In genomic region chr2:60858897-60859311, GRCh38 we compare ENCODE assay signal across 1 cellular context.
TF ChIP-seq lines count a peak whose summit lies in the region.

No MANE protein-coding gene starts in this region.

TF ChIP-seq in HepG2, 621 proteins besides CTCF, POLR2A, EP300 and RAD21 (continued from another document and continues in another):
- 0 out of 2 replicates have a peak, but pooled peaks have one; percentile 36 for TF ChIP-seq ZFX (CRISPR knock-in tag; IDR thresholded peaks at IDR 0.05; ENCODE audit: low read depth)
- TF ChIP-seq CBX5 (CRISPR knock-in tag; IDR thresholded peaks at IDR 0.05; ENCODE audit: borderline replicate concordance): no peak
- TF ChIP-seq HNF4A (CRISPR knock-in tag; IDR thresholded peaks at IDR 0.05): peak; percentile 92
- peak; percentile 85 for TF ChIP-seq USF2 (IDR thresholded peaks at IDR 0.05; ENCODE audit: low read depth, low read length)
- TF ChIP-seq USF2 (CRISPR knock-in tag; IDR thresholded peaks at IDR 0.05; ENCODE audit: borderline replicate concordance): peak; percentile 88; the same call in 1 of the 2 replicates
- no peak for TF ChIP-seq SAFB2 (CRISPR knock-in tag; IDR thresholded peaks at IDR 0.05; ENCODE audit: borderline replicate concordance, low read depth)
- no peak for TF ChIP-seq TFDP2 (CRISPR knock-in tag; IDR thresholded peaks at IDR 0.05)
- no peak for TF ChIP-seq ZNF432 (CRISPR knock-in tag; IDR thresholded peaks at IDR 0.05; ENCODE audit: borderline replicate concordance)
- no peak for TF ChIP-seq IKZF1 (IDR thresholded peaks at IDR 0.05)
- TF ChIP-seq ZNF468 (CRISPR knock-in tag; IDR thresholded peaks at IDR 0.05): no peak
- no peak for TF ChIP-seq ZNF124 (CRISPR knock-in tag; IDR thresholded peaks at IDR 0.05)
- TF ChIP-seq ZBTB46 (CRISPR knock-in tag; IDR thresholded peaks at IDR 0.05; ENCODE audit: borderline replicate concordance): no peak
- TF ChIP-seq NFATC3 (CRISPR knock-in tag; IDR thresholded peaks at IDR 0.05): no peak
- TF ChIP-seq ZNF143 (CRISPR knock-in tag; IDR thresholded peaks at IDR 0.05): peak; percentile 69
- no peak for TF ChIP-seq SUZ12 (IDR thresholded peaks at IDR 0.05; ENCODE audit: low read depth, low read length)
- no peak for TF ChIP-seq BRF2 (CRISPR knock-in tag; IDR thresholded peaks at IDR 0.05)
- TF ChIP-seq ZBTB43 (CRISPR knock-in tag; conservative IDR thresholded peaks at IDR 0.05): no peak
- TF ChIP-seq REPIN1 (CRISPR knock-in tag; IDR thresholded peaks at IDR 0.05; ENCODE audit: borderline replicate concordance, low read depth): peak; percentile 53; the same call in 1 of the 2 replicates
- TF ChIP-seq CREM (IDR thresholded peaks at IDR 0.05): no peak
- no peak for TF ChIP-seq CREM (CRISPR knock-in tag; IDR thresholded peaks at IDR 0.05)
- no peak for TF ChIP-seq CEBPB (IDR thresholded peaks at IDR 0.05; ENCODE audit: borderline replicate concordance, low read depth, low read length)
- TF ChIP-seq ZFP1 (CRISPR knock-in tag; IDR thresholded peaks at IDR 0.05): no peak
- no peak for TF ChIP-seq ZNF703 (CRISPR knock-in tag; IDR thresholded peaks at IDR 0.05; ENCODE audit: borderline replicate concordance)
- TF ChIP-seq PHF8 (CRISPR knock-in tag; IDR thresholded peaks at IDR 0.05): no peak
- TF ChIP-seq CBX2 (IDR thresholded peaks at IDR 0.05; ENCODE audit: low read depth, low read length): no peak
- TF ChIP-seq CBX2 (CRISPR knock-in tag; IDR thresholded peaks at IDR 0.05; ENCODE audit: low read depth): no peak
- no peak for TF ChIP-seq FLYWCH1 (CRISPR knock-in tag; IDR thresholded peaks at IDR 0.05)
- no peak for TF ChIP-seq HMG20B (CRISPR knock-in tag; conservative IDR thresholded peaks at IDR 0.05)
- no peak for TF ChIP-seq HDAC6 (IDR thresholded peaks at IDR 0.05; ENCODE audit: low read depth, low read length)
- no peak for TF ChIP-seq ZNF3 (CRISPR knock-in tag; IDR thresholded peaks at IDR 0.05)
- no peak for TF ChIP-seq ZNF235 (CRISPR knock-in tag; IDR thresholded peaks at IDR 0.05; ENCODE audit: borderline replicate concordance)
- TF ChIP-seq ZNF563 (CRISPR knock-in tag; IDR thresholded peaks at IDR 0.05): no peak
- no peak for TF ChIP-seq KLF12 (CRISPR knock-in tag; IDR thresholded peaks at IDR 0.05; ENCODE audit: borderline replicate concordance)
- peak; percentile 30 for TF ChIP-seq TEAD3 (CRISPR knock-in tag; optimal IDR thresholded peaks at IDR 0.05; ENCODE audit: borderline replicate concordance)
- TF ChIP-seq ZBTB33 (CRISPR knock-in tag; IDR thresholded peaks at IDR 0.05): 0 out of 2 replicates have a peak, but pooled peaks have one; percentile 27
- TF ChIP-seq NFIC (IDR thresholded peaks at IDR 0.05; ENCODE audit: low read length): no peak
- peak; percentile 97 for TF ChIP-seq ZNF644 (CRISPR knock-in tag; IDR thresholded peaks at IDR 0.05; ENCODE audit: low read depth)
- TF ChIP-seq ZBTB20 (CRISPR knock-in tag; IDR thresholded peaks at IDR 0.05; ENCODE audit: borderline replicate concordance, low read depth): no peak
- no peak for TF ChIP-seq ZNF547 (CRISPR knock-in tag; IDR thresholded peaks at IDR 0.05)
- no peak for TF ChIP-seq HMGXB3 (CRISPR knock-in tag; IDR thresholded peaks at IDR 0.05; ENCODE audit: borderline replicate concordance)
- TF ChIP-seq PAX8 (CRISPR knock-in tag; IDR thresholded peaks at IDR 0.05; ENCODE audit: borderline replicate concordance): no peak
- no peak for TF ChIP-seq ZBTB1 (CRISPR knock-in tag; IDR thresholded peaks at IDR 0.05; ENCODE audit: borderline replicate concordance)
- no peak for TF ChIP-seq ZSCAN5A (CRISPR knock-in tag; IDR thresholded peaks at IDR 0.05; ENCODE audit: borderline replicate concordance)
- 0 out of 2 replicates have a peak, but pooled peaks have one; percentile 30 for TF ChIP-seq ZNF670 (CRISPR knock-in tag; IDR thresholded peaks at IDR 0.05; ENCODE audit: borderline replicate concordance)
- TF ChIP-seq ZFP36 (IDR thresholded peaks at IDR 0.05; ENCODE audit: borderline replicate concordance, low read depth, low read length, partially characterized antibody): no peak
- TF ChIP-seq ELF4 (CRISPR knock-in tag; IDR thresholded peaks at IDR 0.05; ENCODE audit: borderline replicate concordance): no peak
- no peak for TF ChIP-seq PHF21A (CRISPR knock-in tag; IDR thresholded peaks at IDR 0.05)
- TF ChIP-seq SP140L (CRISPR knock-in tag; IDR thresholded peaks at IDR 0.05; ENCODE audit: borderline replicate concordance): no peak
- TF ChIP-seq HOXA3 (CRISPR knock-in tag; IDR thresholded peaks at IDR 0.05): 0 out of 2 replicates have a peak, but pooled peaks have one; percentile 12
